In genomic region chr10:34732926-34733325, GRCh38 we compare ENCODE assay signal across 10 cellular contexts.
A peak's percentile ranks its signal among the peaks of the same experiment; 100 is the strongest.
DNase-seq lines count a peak whose midpoint lies in the region; ATAC-seq and TF ChIP-seq lines count a peak whose summit lies in the region.
"Had no signal": no experiment of that assay in that cellular context is flagged by ENCODE, and none has a peak within 500 bp of the region (broad histone marks: within the 10 kb centered on the region; RNA-seq: fewer than 3 reads in every experiment).

No MANE protein-coding gene starts in this region.

- peaks cover 24 to 26% of the 10 kb centered on the region in 2 experiments for H3K4me1 Mint-ChIP-seq in H9
- H3K4me1 Mint-ChIP-seq: naive B cell had no signal

- no peak overlapping the region for H3K14ac ChIP-seq in H9 (ENCODE audit: insufficient read depth, low read length)

- no peak overlapping the region for H2BK15ac ChIP-seq in H9 (ENCODE audit: low read depth, low read length)

- TF ChIP-seq CTCF in BE2C (IDR thresholded peaks at IDR 0.05; ENCODE audit: low read depth, low read length) (peak; percentile 50), H9 (conservative IDR thresholded peaks at IDR 0.05) (peak; percentile 67), hepatocyte (IDR thresholded peaks at IDR 0.05; ENCODE audit: poor library complexity) (peak; percentile 11)

- H3K9me3 ChIP-seq in BE2C (no peaks in the 10 kb centered on the region), H9 (ENCODE audit: control insufficient read depth, low read depth, low read length) (no peaks in the 10 kb centered on the region), hepatocyte (ENCODE audit: low read depth) (no peaks in the 10 kb centered on the region)

- no peak overlapping the region for H3K9ac ChIP-seq in H9 (ENCODE audit: extremely low read depth, insufficient read length, low read length)

- no peak overlapping the region for H3K4ac ChIP-seq in H9 (ENCODE audit: low read depth, low read length)

- H3K36me3 ChIP-seq in BE2C (no peaks in the 10 kb centered on the region), hepatocyte (replicated peaks; ENCODE audit: insufficient read depth, low read depth) (no peaks in the 10 kb centered on the region)

- no peak overlapping the region for H2AK5ac ChIP-seq in H9 (ENCODE audit: insufficient read length, low read length)

- H3K36me3 Mint-ChIP-seq in H9 (ENCODE audit: insufficient read depth in 1 of 3, low read depth in 3 of 3) = no peaks in the 10 kb centered on the region
- H3K36me3 Mint-ChIP-seq: naive B cell had no signal

- no peaks in the 10 kb centered on the region for H3K9me2 ChIP-seq in hepatocyte (replicated peaks; ENCODE audit: insufficient read depth)

- H4K20me1 ChIP-seq in H9 (ENCODE audit: control insufficient read depth, insufficient read depth, insufficient read length) = no peaks in the 10 kb centered on the region
- H4K20me1 ChIP-seq in hepatocyte (ENCODE audit: insufficient read depth, poor library complexity, severe bottlenecking) = peaks cover 4% of the 10 kb centered on the region

- no peak overlapping the region for H3K18ac ChIP-seq in H9 (ENCODE audit: insufficient read length, low read depth, low read length)

- H3K79me2 ChIP-seq in H9 (ENCODE audit: insufficient read depth, low read length) (peaks cover 7% of the 10 kb centered on the region; the same call in 1 of the 2 replicates), hepatocyte (peaks cover 88% of the 10 kb centered on the region)

- no peak overlapping the region for H4K91ac ChIP-seq in H9 (ENCODE audit: insufficient read length, low read depth, low read length)

- H3K9me3 Mint-ChIP-seq in H9 = no peaks in the 10 kb centered on the region
- H3K9me3 Mint-ChIP-seq: naive B cell had no signal

- WGBS in H9 (ENCODE audit: extremely low coverage, insufficient read length, low lambda C conversion rate) = no CpG with 5 or more reads among the region's 4 CpGs
- WGBS in hepatocyte (ENCODE audit: low lambda C conversion rate, missing lambda C conversion rate) = 72% methylated on average over 4 of the region's 4 CpGs

- no peak overlapping the region for H3K4me3 ChIP-seq in BE2C (ENCODE audit: low read depth, low read length)
- no peak overlapping the region for H3K4me3 ChIP-seq in hepatocyte

- H4K5ac ChIP-seq in H9 (ENCODE audit: insufficient read length, low read depth, low read length) = no peak overlapping the region

- H3K4me3 Mint-ChIP-seq in H9 = no peak overlapping the region
- H3K4me3 Mint-ChIP-seq: naive B cell had no signal

- no peak for ATAC-seq in GM21423 (IDR thresholded peaks at IDR 0.05; ENCODE audit: unreplicated experiment)
- no peak for ATAC-seq in GM19035 (IDR thresholded peaks at IDR 0.05; ENCODE audit: unreplicated experiment)

- no peak overlapping the region for H3K27ac ChIP-seq in H9 (ENCODE audit: insufficient read length, low read depth, low read length)
- H3K27ac ChIP-seq in hepatocyte = peak overlapping the region; percentile 21

- H2BK5ac ChIP-seq in H9 (ENCODE audit: insufficient read length, low read length) = no peak overlapping the region

- no peaks in the 10 kb centered on the region for H3K27me3 ChIP-seq in BE2C
- no peaks in the 10 kb centered on the region for H3K27me3 ChIP-seq in H9 (ENCODE audit: insufficient read depth, low read length)
- H3K27me3 ChIP-seq in hepatocyte = no peaks in the 10 kb centered on the region

- H3K27me3 Mint-ChIP-seq in H9 (ENCODE audit: low read depth) = no peaks in the 10 kb centered on the region
- H3K27me3 Mint-ChIP-seq: naive B cell had no signal

- no peak overlapping the region for H3K4me2 ChIP-seq in H9 (ENCODE audit: insufficient read depth, insufficient read length, low read length)
- H3K4me2 ChIP-seq in hepatocyte = no peak overlapping the region

- no peak overlapping the region; a peak in 1 of 7 replicates for H3K27ac Mint-ChIP-seq in H9

- no peak overlapping the region for H4K8ac ChIP-seq in H9 (replicated peaks; ENCODE audit: insufficient read length, low read depth, low read length)

- no peak overlapping the region for H2BK20ac ChIP-seq in H9 (ENCODE audit: low read depth, low read length, poor library complexity, severe bottlenecking)

- H3K79me1 ChIP-seq in H9 (ENCODE audit: insufficient read depth, low read depth, low read length, poor library complexity, severe bottlenecking) = peaks cover 14% of the 10 kb centered on the region

- peaks cover 5% of the 10 kb centered on the region; the same call in 1 of the 2 replicates for H3K4me1 ChIP-seq in BE2C
- peaks cover 5% of the 10 kb centered on the region for H3K4me1 ChIP-seq in H9 (ENCODE audit: insufficient read depth, low read length)
- H3K4me1 ChIP-seq in hepatocyte (ENCODE audit: insufficient read depth) = peaks cover 41% of the 10 kb centered on the region

- H3K23me2 ChIP-seq in H9 (ENCODE audit: insufficient read length, low read depth, low read length, poor library complexity, severe bottlenecking) = no peaks in the 10 kb centered on the region

- no peak overlapping the region for H2AFZ ChIP-seq in H9 (ENCODE audit: low read length)
- no peak overlapping the region for H2AFZ ChIP-seq in hepatocyte

- no peak overlapping the region for H3K23ac ChIP-seq in H9 (ENCODE audit: insufficient read length, low read depth, low read length)

- no peak overlapping the region for H3T11ph ChIP-seq in H9 (ENCODE audit: low read length)

- no peak overlapping the region for H2BK120ac ChIP-seq in H9 (ENCODE audit: low read depth, low read length, poor library complexity, severe bottlenecking)

- H2BK12ac ChIP-seq in H9 (ENCODE audit: insufficient read length, low read depth, low read length) = no peak overlapping the region

- DNase-seq in BE2C (peak; percentile 16), H9 (no peak), RKO (ENCODE audit: low spot score) (peak; percentile 90), hepatocyte (ENCODE audit: low spot score) (no peak), NCI-H2081 (lab: John Stamatoyannopoulos, UW) (no peak), COLO668 (lab: John Stamatoyannopoulos, UW; ENCODE audit: unreplicated experiment) (no peak)
- DNase-seq: naive B cell, NCI-H2081 treated with DMSO at 0.1 percent for 48 hours had no signal

- no peak overlapping the region for H3K56ac ChIP-seq in H9 (ENCODE audit: insufficient read length, low read depth, low read length)

Comparison
In these comparisons a context has a peak if more than half of its experiments do, and no peak if none do; other contexts are left out.
1. DNase-seq: peak in BE2C (single experiment) and RKO (single experiment); none in H9 (single experiment), hepatocyte (single experiment), NCI-H2081 (0 of 2) and COLO668 (single experiment).
2. CTCF ChIP-seq: peak in every context shown above with its lines; median percentile 67 in H9; 50 in BE2C; 11 in hepatocyte.